8 cellular contexts compared by ENCODE assay signal in the genomic region with DNA sequence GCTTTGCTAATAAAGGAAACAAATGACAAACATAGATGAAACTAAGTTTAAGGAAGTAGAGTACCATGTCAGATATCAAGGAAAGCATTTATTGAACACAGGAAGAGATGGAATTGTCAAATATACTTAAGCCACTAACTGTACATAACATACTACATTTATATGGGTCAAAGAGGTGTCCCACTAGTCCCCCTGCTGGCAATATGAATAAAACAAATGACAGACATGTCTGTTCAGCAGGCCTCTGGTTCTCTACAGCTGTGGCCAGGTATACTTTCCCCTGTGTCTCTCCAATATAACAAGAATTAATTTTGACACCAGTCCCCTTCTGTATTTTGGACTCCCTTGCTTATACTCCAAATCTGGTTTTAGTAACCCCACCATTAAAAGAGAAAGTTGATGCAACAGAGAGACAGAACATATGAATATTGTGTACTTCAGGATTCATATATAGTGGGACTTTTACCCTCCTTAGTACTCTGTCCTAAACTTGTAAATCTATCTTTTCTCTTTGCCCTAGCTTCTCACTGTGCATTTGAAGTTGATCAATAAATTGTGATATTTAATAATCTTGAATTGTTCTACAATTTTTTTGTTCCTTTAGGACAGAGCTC. TPM values are rescaled to one million over a fixed set of nuclear protein-coding genes. Genes with fewer than 3 reads are reported as not detected.
DNase-seq lines count a peak whose midpoint lies in the region; ATAC-seq and TF ChIP-seq lines count a peak whose summit lies in the region.
"Had no signal": no experiment of that assay in that cellular context is flagged by ENCODE, and none has a peak within 500 bp of the region (broad histone marks: within the 10 kb centered on the region; RNA-seq: fewer than 3 reads in every experiment).

No MANE protein-coding gene starts in this region.

- intact Hi-C loops in left cardiac atrium (cut with DNase I) = no loop called here

- no peak overlapping the region for H3K27ac Mint-ChIP-seq in T-helper 17 cell

- TF ChIP-seq CTCF in GM13977 (IDR thresholded peaks at IDR 0.05; ENCODE audit: extremely low read depth, insufficient read depth, missing control alignments) (peak; percentile 48), RWPE2 (IDR thresholded peaks at IDR 0.05; ENCODE audit: poor library complexity, severe bottlenecking) (peak; percentile 76)

- no peak overlapping the region for H3K27ac ChIP-seq in RWPE2 (ENCODE audit: poor library complexity, severe bottlenecking)

- no peak overlapping the region for H3K4me3 ChIP-seq in RWPE2 (ENCODE audit: severe bottlenecking)

- no peaks in the 10 kb centered on the region for H3K27me3 ChIP-seq in RWPE2 (ENCODE audit: insufficient read depth, poor library complexity, severe bottlenecking)

- no peaks in the 10 kb centered on the region for H3K36me3 ChIP-seq in RWPE2 (ENCODE audit: low read depth)

- ATAC-seq in HG03159 (IDR thresholded peaks at IDR 0.05; ENCODE audit: unreplicated experiment) (peak; percentile 80), RWPE2 (ENCODE audit: low read depth) (peak; percentile 76), left cardiac atrium (peak; percentile 64 to 77), T-helper 17 cell (no peak)

- H3K9me3 ChIP-seq in RWPE2 (ENCODE audit: severe bottlenecking) = no peaks in the 10 kb centered on the region
- H3K9me3 ChIP-seq in T-helper 17 cell (ENCODE audit: control insufficient read depth, low read length, poor library complexity, severe bottlenecking) = no peaks in the 10 kb centered on the region

- no peaks in the 10 kb centered on the region for H3K4me1 Mint-ChIP-seq in T-helper 17 cell

- H3K36me3 Mint-ChIP-seq in T-helper 17 cell (ENCODE audit: low read depth) = no peaks in the 10 kb centered on the region

- in situ Hi-C loops in GM13977 (cut with MboI; ENCODE audit: low pct_unique_long_range_greater_than_20kb, low sequenced_read_pairs, unreplicated experiment) = loop anchor here (25.0 kb wide), 1 partner anchor 781 kb away; no protein-coding TSS in a partner anchor

- H3K4me3 Mint-ChIP-seq in T-helper 17 cell = no peak overlapping the region

- peaks cover 13% of the 10 kb centered on the region for H3K4me1 ChIP-seq in RWPE2 (ENCODE audit: insufficient read depth, poor library complexity, severe bottlenecking)

- H3K27me3 Mint-ChIP-seq in T-helper 17 cell = no peaks in the 10 kb centered on the region

- DNase-seq in GM13977 (ENCODE audit: low spot score) (peak; percentile 4), RWPE2 (ENCODE audit: low spot score) (no peak), left cardiac atrium (no peak), T-helper 17 cell (no peak), GOT3 (lab: John Stamatoyannopoulos, UW) (no peak), T-helper 2 cell (no peak)

RNA-seq across cellular contexts. Expression of gene CD36, which starts 42.9 kb away (rescaled TPM):
- 100 to 1,000 TPM; 760 to 831 TPM for total RNA-seq in left cardiac atrium
- 1 to 10 TPM; 6.8 to 8.7 TPM for total RNA-seq in T-helper 17 cell
- total RNA-seq: activated CD8-positive, alpha-beta memory T cell treated with anti-CD3 and anti-CD28 coated beads for 36 hours had no signal

Comparison
In these comparisons a context has a peak if more than half of its experiments do, and no peak if none do; other contexts are left out.
1. RNA of gene CD36, which starts 42.9 kb away (total RNA-seq): 760 to 831 TPM in left cardiac atrium; 6.8 to 8.7 TPM in T-helper 17 cell; every median in the first group is over 10 times any median in the second.